Comparison of ENCODE assay signal across 26 cellular contexts in genomic region chr2:60212174-60212945, GRCh38.
"Had no signal": no experiment of that assay in that cellular context is flagged by ENCODE, and none has a peak within 500 bp of the region (broad histone marks: within the 10 kb centered on the region; RNA-seq: fewer than 3 reads in every experiment).

No MANE protein-coding gene starts in this region.

- H3K9ac ChIP-seq: parathyroid adenoma had no signal

- H3K36me3 Mint-ChIP-seq: activated naive CD4-positive, alpha-beta T cell treated with anti-CD3 and anti-CD28 coated beads, Interleukin-2, amount 50 U/mL, for 24 hours; naive thymus-derived CD8-positive, alpha-beta T cell had no signal

- H3K27me3 ChIP-seq: esophagus squamous epithelium, spleen, testis, uterus had no signal

- H3K9me3 Mint-ChIP-seq: activated CD4-positive, alpha-beta memory T cell treated with anti-CD3 and anti-CD28 coated beads, Interleukin-2, amount 10 ng/mL, durations not matched to agents 7 days and 5 days; activated CD4-positive, alpha-beta T cell treated with anti-CD3 and anti-CD28 coated beads, Interleukin-2, amount 10 ng/mL, durations not matched to agents 7 days and 5 days; activated naive CD4-positive, alpha-beta T cell treated with anti-CD3 and anti-CD28 coated beads, Interleukin-2, amount 50 U/mL, for 24 hours; activated naive CD8-positive, alpha-beta T cell treated with anti-CD3 and anti-CD28 coated beads, Interleukin-2, amount 50 U/mL, for 24 hours; activated T-cell treated with anti-CD3 and anti-CD28 coated beads, Interleukin-2, amount 50 U/mL, for 4 hours; activated T-helper 17 cell treated with anti-CD3 and anti-CD28 coated beads, Interleukin-2, amount 50 U/mL, for 72 hours; dendritic cell treated with granulocyte-macrophage colony-stimulating factor and Interleukin-4, amounts not matched to agents 40 ng/mL and 50 ng/mL, for 4 days; endodermal cell; naive thymus-derived CD8-positive, alpha-beta T cell; neural crest cell had no signal

- H3K27ac Mint-ChIP-seq: activated CD4-positive, alpha-beta memory T cell treated with anti-CD3 and anti-CD28 coated beads, Interleukin-2, amount 10 ng/mL, durations not matched to agents 7 days and 5 days; activated CD4-positive, alpha-beta T cell treated with anti-CD3 and anti-CD28 coated beads, Interleukin-2, amount 10 ng/mL, durations not matched to agents 7 days and 5 days; activated naive CD4-positive, alpha-beta T cell treated with anti-CD3 and anti-CD28 coated beads, Interleukin-2, amount 50 U/mL, for 24 hours; activated naive CD8-positive, alpha-beta T cell treated with anti-CD3 and anti-CD28 coated beads, Interleukin-2, amount 50 U/mL, for 24 hours; activated T-helper 17 cell treated with anti-CD3 and anti-CD28 coated beads, Interleukin-2, amount 50 U/mL, for 72 hours; dendritic cell treated with granulocyte-macrophage colony-stimulating factor and Interleukin-4, amounts not matched to agents 40 ng/mL and 50 ng/mL, for 4 days; endodermal cell; naive thymus-derived CD8-positive, alpha-beta T cell had no signal

- H3K4me1 Mint-ChIP-seq: activated CD4-positive, alpha-beta memory T cell treated with anti-CD3 and anti-CD28 coated beads, Interleukin-2, amount 10 ng/mL, durations not matched to agents 7 days and 5 days; activated CD4-positive, alpha-beta T cell treated with anti-CD3 and anti-CD28 coated beads, Interleukin-2, amount 10 ng/mL, durations not matched to agents 7 days and 5 days; activated naive CD4-positive, alpha-beta T cell treated with anti-CD3 and anti-CD28 coated beads, Interleukin-2, amount 50 U/mL, for 24 hours; activated naive CD8-positive, alpha-beta T cell treated with anti-CD3 and anti-CD28 coated beads, Interleukin-2, amount 50 U/mL, for 24 hours; activated T-helper 17 cell treated with anti-CD3 and anti-CD28 coated beads, Interleukin-2, amount 50 U/mL, for 72 hours; naive thymus-derived CD8-positive, alpha-beta T cell had no signal

- H3K9me3 ChIP-seq: esophagus squamous epithelium, psoas muscle, spleen, testis, uterus had no signal

- H3K27me3 Mint-ChIP-seq: activated CD4-positive, alpha-beta memory T cell treated with anti-CD3 and anti-CD28 coated beads, Interleukin-2, amount 10 ng/mL, durations not matched to agents 7 days and 5 days; activated CD4-positive, alpha-beta T cell treated with anti-CD3 and anti-CD28 coated beads, Interleukin-2, amount 10 ng/mL, durations not matched to agents 7 days and 5 days; dendritic cell treated with granulocyte-macrophage colony-stimulating factor and Interleukin-4, amounts not matched to agents 40 ng/mL and 50 ng/mL, for 4 days had no signal

- H3K4me1 ChIP-seq: parathyroid adenoma, testis, uterus had no signal

- H3K27ac ChIP-seq: parathyroid adenoma, psoas muscle, spleen, testis, uterus had no signal

- H3K79me2 ChIP-seq: parathyroid adenoma had no signal

- H3K36me3 ChIP-seq: esophagus squamous epithelium, spleen, uterus had no signal

- DNase-seq: activated CD4-positive, alpha-beta memory T cell treated with anti-CD3 and anti-CD28 coated beads, Interleukin-2, amount 10 ng/mL, durations not matched to agents 7 days and 5 days; activated CD4-positive, alpha-beta T cell treated with anti-CD3 and anti-CD28 coated beads, Interleukin-2, amount 10 ng/mL, durations not matched to agents 7 days and 5 days; activated CD4-positive, CD25-positive, alpha-beta regulatory T cell treated with anti-CD3 and anti-CD28 coated beads, Interleukin-2, amount 50 U/mL, for 72 hours; activated gamma-delta T cell treated with Interleukin-2 at 50 U/mL for 16 hours; activated naive CD8-positive, alpha-beta T cell treated with anti-CD3 and anti-CD28 coated beads, Interleukin-2, amount 50 U/mL, for 24 hours; activated T-cell treated with anti-CD3 and anti-CD28 coated beads, Interleukin-2, amount 50 U/mL, for 4 hours; amygdala; caudate nucleus; endodermal cell; esophagus squamous epithelium; mammary epithelial cell; midbrain; naive thymus-derived CD8-positive, alpha-beta T cell; nucleus accumbens; psoas muscle; spleen; stimulated activated naive CD8-positive, alpha-beta T cell treated with anti-CD3 and anti-CD28 coated beads, Interleukin-15, Interleukin-2, amounts not matched to agents 100 U/mL and 50 U/mL, for 24 hours; T-helper 2 cell; testis; trophoblast cell; uterus had no signal

- H3K4me3 ChIP-seq: esophagus squamous epithelium, psoas muscle, spleen, testis, uterus had no signal

- H3K4me3 Mint-ChIP-seq: activated CD4-positive, alpha-beta memory T cell treated with anti-CD3 and anti-CD28 coated beads, Interleukin-2, amount 10 ng/mL, durations not matched to agents 7 days and 5 days; activated CD4-positive, alpha-beta T cell treated with anti-CD3 and anti-CD28 coated beads, Interleukin-2, amount 10 ng/mL, durations not matched to agents 7 days and 5 days; activated naive CD4-positive, alpha-beta T cell treated with anti-CD3 and anti-CD28 coated beads, Interleukin-2, amount 50 U/mL, for 24 hours; activated naive CD8-positive, alpha-beta T cell treated with anti-CD3 and anti-CD28 coated beads, Interleukin-2, amount 50 U/mL, for 24 hours; activated T-cell treated with anti-CD3 and anti-CD28 coated beads, Interleukin-2, amount 50 U/mL, for 4 hours; activated T-helper 17 cell treated with anti-CD3 and anti-CD28 coated beads, Interleukin-2, amount 50 U/mL, for 72 hours; dendritic cell treated with granulocyte-macrophage colony-stimulating factor and Interleukin-4, amounts not matched to agents 40 ng/mL and 50 ng/mL, for 4 days; endodermal cell; naive thymus-derived CD8-positive, alpha-beta T cell had no signal

- ATAC-seq: activated naive CD8-positive, alpha-beta T cell treated with anti-CD3 and anti-CD28 coated beads, Interleukin-2, amount 50 U/mL, for 24 hours; activated T-cell treated with anti-CD3 and anti-CD28 coated beads, Interleukin-2, amount 50 U/mL, for 4 hours; activated T-helper 17 cell treated with anti-CD3 and anti-CD28 coated beads, Interleukin-2, amount 50 U/mL, for 72 hours; naive thymus-derived CD8-positive, alpha-beta T cell; psoas muscle; stimulated activated naive CD8-positive, alpha-beta T cell treated with anti-CD3 and anti-CD28 coated beads, Interleukin-15, Interleukin-2, amounts not matched to agents 100 U/mL and 50 U/mL, for 24 hours had no signal
